In the genomic region with DNA sequence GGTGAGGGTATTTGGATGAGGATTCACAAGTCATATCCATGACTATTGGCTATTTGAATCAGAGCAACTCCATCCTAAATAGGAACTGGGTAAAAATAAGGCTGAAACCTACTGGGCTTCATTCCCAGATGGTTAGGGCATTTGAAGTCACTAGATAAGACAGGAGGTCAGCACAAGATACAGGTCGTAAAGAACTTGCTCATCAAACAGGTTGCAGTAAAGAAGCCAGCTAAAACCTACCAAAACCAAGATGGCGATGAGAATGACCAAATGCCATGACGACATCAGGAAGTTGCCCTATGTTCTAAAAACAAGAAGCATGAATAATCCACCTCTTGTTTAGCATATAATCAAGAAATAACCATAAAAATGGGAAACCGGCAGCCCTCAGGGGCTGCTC, we compare ENCODE assay signal across 1 cellular context.
A peak's percentile ranks its signal among the peaks of the same experiment; 100 is the strongest.
TF ChIP-seq lines count a peak whose summit lies in the region.

No MANE protein-coding gene starts in this region.

TF ChIP-seq in HepG2, 621 proteins besides CTCF, POLR2A, EP300 and RAD21:
- TF ChIP-seq ZNF75D (CRISPR knock-in tag; IDR thresholded peaks at IDR 0.05; ENCODE audit: borderline replicate concordance) (no peak), CREB1 (IDR thresholded peaks at IDR 0.05) (peak; percentile 36; the same call in 1 of the 2 replicates), CREB1 (CRISPR knock-in tag; IDR thresholded peaks at IDR 0.05) (no peak), SIN3B (IDR thresholded peaks at IDR 0.05; ENCODE audit: low read length) (no peak), ATF7 (IDR thresholded peaks at IDR 0.05) (peak; percentile 44), ATF7 (CRISPR knock-in tag; IDR thresholded peaks at IDR 0.05) (no peak)
- TF ChIP-seq, protein P1, sequence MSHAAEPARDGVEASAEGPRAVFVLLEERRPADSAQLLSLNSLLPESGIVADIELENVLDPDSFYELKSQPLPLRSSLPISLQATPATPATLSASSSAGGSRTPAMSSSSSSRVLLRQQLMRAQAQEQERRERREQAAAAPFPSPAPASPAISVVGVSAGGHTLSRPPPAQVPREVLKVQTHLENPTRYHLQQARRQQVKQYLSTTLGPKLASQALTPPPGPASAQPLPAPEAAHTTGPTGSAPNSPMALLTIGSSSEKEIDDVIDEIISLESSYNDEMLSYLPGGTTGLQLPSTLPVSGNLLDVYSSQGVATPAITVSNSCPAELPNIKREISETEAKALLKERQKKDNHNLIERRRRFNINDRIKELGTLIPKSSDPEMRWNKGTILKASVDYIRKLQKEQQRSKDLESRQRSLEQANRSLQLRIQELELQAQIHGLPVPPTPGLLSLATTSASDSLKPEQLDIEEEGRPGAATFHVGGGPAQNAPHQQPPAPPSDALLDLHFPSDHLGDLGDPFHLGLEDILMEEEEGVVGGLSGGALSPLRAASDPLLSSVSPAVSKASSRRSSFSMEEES (CRISPR knock-in tag; IDR thresholded peaks at IDR 0.05), result no peak
- TF ChIP-seq, protein P2, sequence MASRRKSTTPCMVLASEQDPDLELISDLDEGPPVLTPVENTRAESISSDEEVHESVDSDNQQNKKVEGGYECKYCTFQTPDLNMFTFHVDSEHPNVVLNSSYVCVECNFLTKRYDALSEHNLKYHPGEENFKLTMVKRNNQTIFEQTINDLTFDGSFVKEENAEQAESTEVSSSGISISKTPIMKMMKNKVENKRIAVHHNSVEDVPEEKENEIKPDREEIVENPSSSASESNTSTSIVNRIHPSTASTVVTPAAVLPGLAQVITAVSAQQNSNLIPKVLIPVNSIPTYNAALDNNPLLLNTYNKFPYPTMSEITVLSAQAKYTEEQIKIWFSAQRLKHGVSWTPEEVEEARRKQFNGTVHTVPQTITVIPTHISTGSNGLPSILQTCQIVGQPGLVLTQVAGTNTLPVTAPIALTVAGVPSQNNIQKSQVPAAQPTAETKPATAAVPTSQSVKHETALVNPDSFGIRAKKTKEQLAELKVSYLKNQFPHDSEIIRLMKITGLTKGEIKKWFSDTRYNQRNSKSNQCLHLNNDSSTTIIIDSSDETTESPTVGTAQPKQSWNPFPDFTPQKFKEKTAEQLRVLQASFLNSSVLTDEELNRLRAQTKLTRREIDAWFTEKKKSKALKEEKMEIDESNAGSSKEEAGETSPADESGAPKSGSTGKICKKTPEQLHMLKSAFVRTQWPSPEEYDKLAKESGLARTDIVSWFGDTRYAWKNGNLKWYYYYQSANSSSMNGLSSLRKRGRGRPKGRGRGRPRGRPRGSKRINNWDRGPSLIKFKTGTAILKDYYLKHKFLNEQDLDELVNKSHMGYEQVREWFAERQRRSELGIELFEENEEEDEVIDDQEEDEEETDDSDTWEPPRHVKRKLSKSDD (CRISPR knock-in tag; IDR thresholded peaks at IDR 0.05; ENCODE audit: low read depth), result no peak
